Comparison of ENCODE assay signal across 8 cellular contexts in genomic region chr2:55826246-55826645, GRCh38.
"Had no signal": no experiment of that assay in that cellular context is flagged by ENCODE, and none has a peak within 500 bp of the region (broad histone marks: within the 10 kb centered on the region; RNA-seq: fewer than 3 reads in every experiment).

No MANE protein-coding gene starts in this region.

- ATAC-seq: GM12878 had no signal

- DNase-seq: GDM1, GF-D8 had no signal

- FAIRE-seq: G401.6, GM12878, GM12891, GM12892, GM18507, GM19239 had no signal

- H3K4me3 ChIP-seq: GM12878 had no signal
